In the genomic region with DNA sequence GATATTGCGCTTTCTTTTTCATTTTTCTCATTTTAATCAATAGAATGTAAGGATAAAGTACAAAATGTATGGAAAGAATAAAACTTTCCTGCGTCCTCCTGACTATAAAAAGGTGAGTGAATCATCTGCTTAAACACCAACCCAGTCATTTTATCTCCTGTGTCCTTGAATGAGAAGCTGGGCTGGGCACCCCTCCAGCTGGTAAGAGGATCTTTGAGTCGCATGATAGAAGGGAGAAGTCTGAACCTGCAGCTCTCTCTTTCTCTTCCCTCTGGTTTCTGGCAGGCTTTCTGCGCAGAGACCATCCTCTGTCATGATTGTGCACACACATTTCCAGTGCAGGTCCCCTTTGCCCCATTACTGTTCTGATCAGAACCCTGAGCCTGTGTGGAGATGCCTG, we compare ENCODE assay signal across 10 cellular contexts. TPM values are rescaled to one million over a fixed set of nuclear protein-coding genes. Genes with fewer than 3 reads are reported as not detected.
A peak's percentile ranks its signal among the peaks of the same experiment; 100 is the strongest.
DNase-seq lines count a peak whose midpoint lies in the region; ATAC-seq, FAIRE-seq and TF ChIP-seq lines count a peak whose summit lies in the region.
"Had no signal": no experiment of that assay in that cellular context is flagged by ENCODE, and none has a peak within 500 bp of the region (broad histone marks: within the 10 kb centered on the region; RNA-seq: fewer than 3 reads in every experiment).

No MANE protein-coding gene starts in this region.

- no peaks in the 10 kb centered on the region for H3K9me3 ChIP-seq in endodermal cell (ENCODE audit: control insufficient read depth, low read length)

- no peak for TF ChIP-seq CTCF in endodermal cell (conservative IDR thresholded peaks at IDR 0.05)

- DNase-seq in NCI-H345 (lab: John Stamatoyannopoulos, UW) (peak; percentile 47), NCI-H345 treated with DMSO at 0.1 percent for 48 hours (lab: John Stamatoyannopoulos, UW; ENCODE audit: unreplicated experiment) (no peak), RCC 7860 (ENCODE audit: low spot score) (peak; percentile 7), Right ventricle myocardium inferior (ENCODE audit: missing footprints) (peak; percentile 83), NCI-H128 (lab: John Stamatoyannopoulos, UW; ENCODE audit: unreplicated experiment) (no peak), endodermal cell (no peak)
- no peak for DNase-seq in stimulated activated naive B cell treated with anti-CD40 and anti-IgM and Interleukin-4, amounts not matched to agents 10 μg/mL and 1 μg/mL and 100 μg/mL, for 72 hours
- DNase-seq in stimulated activated naive CD4-positive, alpha-beta T cell treated with Interleukin-2 at 50 U/mL for 16 hours (lab: John Stamatoyannopoulos, UW): no peak

- no peak overlapping the region for H3K4me3 ChIP-seq in endodermal cell (ENCODE audit: low read length)
- H3K4me3 ChIP-seq: neural progenitor cell had no signal

- peaks cover 0 to 7% of the 10 kb centered on the region in 2 donors for H3K36me3 Mint-ChIP-seq in stimulated activated naive B cell treated with anti-CD40 and anti-IgM and Interleukin-4, amounts not matched to agents 10 μg/mL and 1 μg/mL and 100 μg/mL, for 72 hours
- peaks cover 1% of the 10 kb centered on the region for H3K36me3 Mint-ChIP-seq in endodermal cell (ENCODE audit: low read depth)
- H3K36me3 Mint-ChIP-seq: neural progenitor cell had no signal

- intact Hi-C loops in Right ventricle myocardium inferior (cut with DNase I): no loop called here

- no peaks in the 10 kb centered on the region for H3K4me1 ChIP-seq in endodermal cell (ENCODE audit: control insufficient read depth, insufficient read depth, low read length)
- H3K4me1 ChIP-seq: neural progenitor cell had no signal

- no peak for FAIRE-seq in RCC 7860 (lab: Jason Lieb, UNC)

- no peak overlapping the region for H3K27ac Mint-ChIP-seq in stimulated activated naive B cell treated with anti-CD40 and anti-IgM and Interleukin-4, amounts not matched to agents 10 μg/mL and 1 μg/mL and 100 μg/mL, for 72 hours
- H3K27ac Mint-ChIP-seq in endodermal cell: no peak overlapping the region
- H3K27ac Mint-ChIP-seq: neural progenitor cell had no signal

- H3K4me1 Mint-ChIP-seq in stimulated activated naive B cell treated with anti-CD40 and anti-IgM and Interleukin-4, amounts not matched to agents 10 μg/mL and 1 μg/mL and 100 μg/mL, for 72 hours: peaks cover 29 to 51% of the 10 kb centered on the region in 2 donors
- H3K4me1 Mint-ChIP-seq in endodermal cell: no peaks in the 10 kb centered on the region

- H3K27me3 ChIP-seq in endodermal cell (ENCODE audit: control insufficient read depth, insufficient read depth, low read length, poor library complexity, severe bottlenecking): no peaks in the 10 kb centered on the region
- H3K27me3 ChIP-seq: neural progenitor cell had no signal

- no peaks in the 10 kb centered on the region for H3K27me3 Mint-ChIP-seq in stimulated activated naive B cell treated with anti-CD40 and anti-IgM and Interleukin-4, amounts not matched to agents 10 μg/mL and 1 μg/mL and 100 μg/mL, for 72 hours
- no peaks in the 10 kb centered on the region for H3K27me3 Mint-ChIP-seq in endodermal cell (ENCODE audit: insufficient read depth)

- ATAC-seq in Right ventricle myocardium inferior: peak; percentile 49
- ATAC-seq in stimulated activated naive B cell treated with anti-CD40 and anti-IgM and Interleukin-4, amounts not matched to agents 10 μg/mL and 1 μg/mL and 100 μg/mL, for 72 hours (replicated peaks): peak; percentile 12 to 27

- no peak overlapping the region for H3K4me3 Mint-ChIP-seq in stimulated activated naive B cell treated with anti-CD40 and anti-IgM and Interleukin-4, amounts not matched to agents 10 μg/mL and 1 μg/mL and 100 μg/mL, for 72 hours
- H3K4me3 Mint-ChIP-seq in endodermal cell: no peak overlapping the region
- H3K4me3 Mint-ChIP-seq: neural progenitor cell had no signal

- no peaks in the 10 kb centered on the region for H3K36me3 ChIP-seq in endodermal cell (ENCODE audit: control insufficient read depth, insufficient read depth, low read length)
- H3K36me3 ChIP-seq: neural progenitor cell had no signal

- 88 to 100% methylated on average over 2 to 3 of the region's 4 CpGs for WGBS in endodermal cell (ENCODE audit: insufficient coverage in 1 of 2, insufficient read length in 1 of 2), 2 experiments

- H3K9ac ChIP-seq in endodermal cell (ENCODE audit: extremely low read depth, low read length, poor library complexity, severe bottlenecking): no peak overlapping the region
- H3K9ac ChIP-seq: neural progenitor cell had no signal

- no peak overlapping the region for H3K27ac ChIP-seq in endodermal cell (ENCODE audit: low read depth, low read length)
- H3K27ac ChIP-seq: HL-60, neural progenitor cell had no signal

- no peaks in the 10 kb centered on the region for H3K9me3 Mint-ChIP-seq in stimulated activated naive B cell treated with anti-CD40 and anti-IgM and Interleukin-4, amounts not matched to agents 10 μg/mL and 1 μg/mL and 100 μg/mL, for 72 hours
- peaks cover 12% of the 10 kb centered on the region for H3K9me3 Mint-ChIP-seq in endodermal cell

RNA-seq across cellular contexts. Expression of a gene that starts 28.3 kb away (rescaled TPM):
- total RNA-seq in Right ventricle myocardium inferior (36.1 TPM), endodermal cell (10 to 100 TPM; 70.4 to 73.5 TPM)
- polyA plus RNA-seq in endodermal cell (2013, experiment 1 of 2): 78.6 TPM
- polyA plus RNA-seq in endodermal cell (2013, experiment 2 of 2): 71.6 TPM

Comparison
In these comparisons a context has a peak if more than half of its experiments do, and no peak if none do; other contexts are left out.
1. DNase-seq: peak in NCI-H345 (single experiment), RCC 7860 (single experiment) and Right ventricle myocardium inferior (single experiment); none in NCI-H345 treated with DMSO at 0.1 percent for 48 hours (single experiment), stimulated activated naive B cell treated with anti-CD40 and anti-IgM and Interleukin-4, amounts not matched to agents 10 μg/mL and 1 μg/mL and 100 μg/mL, for 72 hours (single experiment), NCI-H128 (single experiment), stimulated activated naive CD4-positive, alpha-beta T cell treated with Interleukin-2 at 50 U/mL for 16 hours (single experiment) and endodermal cell (single experiment).